In the genomic region with DNA sequence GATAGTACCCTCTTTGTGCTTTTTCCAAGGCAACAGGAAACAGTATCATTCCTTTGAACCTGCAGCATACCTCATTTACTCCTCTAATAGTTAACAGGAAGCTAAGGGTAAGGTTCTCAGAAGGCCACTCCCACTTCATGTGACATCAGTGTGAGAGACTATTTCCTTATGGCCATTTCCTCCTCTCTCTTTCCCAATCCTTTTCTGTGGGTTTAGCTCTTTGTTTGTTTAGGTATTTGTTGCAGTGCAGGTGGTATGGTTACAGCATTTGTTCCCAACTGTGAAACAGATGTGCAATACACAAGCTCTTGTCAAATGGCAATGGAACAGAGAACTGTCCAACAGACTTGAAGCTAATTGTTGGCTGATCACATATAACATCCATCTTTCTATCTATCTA, we compare ENCODE assay signal across 12 cellular contexts. TPM values are rescaled to one million over a fixed set of nuclear protein-coding genes. Genes with fewer than 3 reads are reported as not detected.
DNase-seq lines count a peak whose midpoint lies in the region; ATAC-seq and TF ChIP-seq lines count a peak whose summit lies in the region.
"Had no signal": no experiment of that assay in that cellular context is flagged by ENCODE, and none has a peak within 500 bp of the region (broad histone marks: within the 10 kb centered on the region; RNA-seq: fewer than 3 reads in every experiment).

No MANE protein-coding gene starts in this region.

- H2BK5ac ChIP-seq in mesenchymal stem cell (ENCODE audit: low read depth, low read length, poor library complexity, severe bottlenecking) = no peak overlapping the region

- H2BK15ac ChIP-seq in mesenchymal stem cell (ENCODE audit: low read depth, poor library complexity, severe bottlenecking) = no peak overlapping the region

- no peak overlapping the region for H3K23ac ChIP-seq in mesenchymal stem cell (ENCODE audit: low read length in 2 of 2)

- H3K4ac ChIP-seq in mesenchymal stem cell (ENCODE audit: low read depth in 1 of 2, low read length in 2 of 2) = no peak overlapping the region

- H3K36me3 ChIP-seq in Karpas-422 (ENCODE audit: insufficient read depth, low read length) = no peaks in the 10 kb centered on the region
- no peaks in the 10 kb centered on the region for H3K36me3 ChIP-seq in OCI-LY7 (ENCODE audit: insufficient read depth, low read length)
- no peaks in the 10 kb centered on the region for H3K36me3 ChIP-seq in mesenchymal stem cell (ENCODE audit: control insufficient read depth in 1 of 2, insufficient read depth in 2 of 2, low read depth in 1 of 2, low read length in 2 of 2)
- no peaks in the 10 kb centered on the region for H3K36me3 ChIP-seq in psoas muscle (ENCODE audit: insufficient read depth in 1 of 2, low read depth in 1 of 2)

- BruUV-seq in OCI-LY7 (replicated peaks; lab: Mats Ljungman, UMichigan) = no TSS peak

- intact Hi-C loops in OCI-LY7 (cut with micrococcal nuclease; ENCODE audit: unreplicated experiment) (no loop called here), psoas muscle (cut with DNase I) (no loop called here)

- H2BK12ac ChIP-seq in mesenchymal stem cell (ENCODE audit: low read length in 2 of 2) = no peak overlapping the region

- no peak overlapping the region for H3K4me3 ChIP-seq in Karpas-422 (ENCODE audit: low read length)
- no peak overlapping the region for H3K4me3 ChIP-seq in OCI-LY7 (ENCODE audit: low read depth, low read length, poor library complexity, severe bottlenecking)
- H3K4me3 ChIP-seq in mesenchymal stem cell (ENCODE audit: insufficient read depth in 1 of 2, low read depth in 1 of 2, low read length in 2 of 2) = no peak overlapping the region
- no peak overlapping the region for H3K4me3 ChIP-seq in psoas muscle
- H3K4me3 ChIP-seq: coronary artery had no signal

- POLR2A ChIA-PET in OCI-LY7 (lab: Charles Lee) = interaction anchor here (1.3 kb wide), 1 partner anchor 38 kb away, joined by 3 read pairs; no protein-coding TSS in a partner anchor

- H3K9ac ChIP-seq in Karpas-422 (ENCODE audit: low read length) (no peak overlapping the region), mesenchymal stem cell (ENCODE audit: low read length) (no peak overlapping the region)

- H3K4me1 ChIP-seq in Karpas-422 (ENCODE audit: low read length) (peaks cover 14% of the 10 kb centered on the region), OCI-LY7 (ENCODE audit: insufficient read depth, low read length, poor library complexity, severe bottlenecking) (peaks cover 4% of the 10 kb centered on the region), mesenchymal stem cell (ENCODE audit: control insufficient read depth, insufficient read depth, low read depth, low read length) (no peaks in the 10 kb centered on the region), psoas muscle (no peaks in the 10 kb centered on the region)

- H2AFZ ChIP-seq in Karpas-422 (ENCODE audit: low read length) = peak overlapping the region; percentile 52; the same call in 1 of the 2 replicates
- H2AFZ ChIP-seq in OCI-LY7 (ENCODE audit: low read length) = peak overlapping the region; percentile 9; the same call in 1 of the 2 replicates
- no peak overlapping the region for H2AFZ ChIP-seq in mesenchymal stem cell (ENCODE audit: low read depth, low read length)

- H2AK5ac ChIP-seq in mesenchymal stem cell (ENCODE audit: low read length, severe bottlenecking) = no peak overlapping the region

- H3K14ac ChIP-seq in mesenchymal stem cell (ENCODE audit: low read length in 2 of 2) = no peak overlapping the region

- ATAC-seq in GM21737 (IDR thresholded peaks at IDR 0.05; ENCODE audit: unreplicated experiment) (no peak), psoas muscle (no peak)
- ATAC-seq: natural killer cell had no signal

- peak; percentile 73 for DNase-seq in COLO668 (lab: John Stamatoyannopoulos, UW; ENCODE audit: unreplicated experiment)
- no peak for DNase-seq in Karpas-422
- DNase-seq in OCI-LY7 (ENCODE audit: low spot score) = no peak
- peak; percentile 42 for DNase-seq in left kidney (ENCODE audit: low read depth, low spot score)
- no peak for DNase-seq in D341Med (ENCODE audit: low spot score)
- DNase-seq in mesenchymal stem cell = no peak
- no peak for DNase-seq in psoas muscle
- DNase-seq: natural killer cell had no signal

- H3K4me2 ChIP-seq in Karpas-422 (ENCODE audit: low read depth, low read length, poor library complexity, severe bottlenecking) (no peak overlapping the region), OCI-LY7 (ENCODE audit: low read length) (no peak overlapping the region), mesenchymal stem cell (ENCODE audit: low read length, poor library complexity, severe bottlenecking) (no peak overlapping the region)

- H4K20me1 ChIP-seq in Karpas-422 (ENCODE audit: insufficient read depth, low read depth, low read length) (no peaks in the 10 kb centered on the region), OCI-LY7 (ENCODE audit: insufficient read depth, low read length) (no peaks in the 10 kb centered on the region)

- H4K8ac ChIP-seq in mesenchymal stem cell (ENCODE audit: low read length) = no peak overlapping the region

- no peak overlapping the region for H4K91ac ChIP-seq in mesenchymal stem cell (ENCODE audit: low read length)

- no peak overlapping the region for H3K18ac ChIP-seq in mesenchymal stem cell (ENCODE audit: low read depth in 1 of 2, low read length in 2 of 2)

- H3K27me3 ChIP-seq in Karpas-422 (ENCODE audit: low read length) = no peaks in the 10 kb centered on the region
- H3K27me3 ChIP-seq in mesenchymal stem cell (ENCODE audit: control insufficient read depth in 1 of 2, insufficient read depth in 1 of 2, low read length in 2 of 2) = no peaks in the 10 kb centered on the region
- no peaks in the 10 kb centered on the region for H3K27me3 ChIP-seq in psoas muscle (ENCODE audit: insufficient read depth in 3 of 3, low read length in 2 of 3)

- H2BK120ac ChIP-seq in mesenchymal stem cell (ENCODE audit: low read depth, low read length) = no peak overlapping the region

- no peaks in the 10 kb centered on the region for H3K79me1 ChIP-seq in mesenchymal stem cell (replicated peaks; ENCODE audit: low read length, poor library complexity, severe bottlenecking)

- H3K79me2 ChIP-seq in Karpas-422 (ENCODE audit: low read length) = no peaks in the 10 kb centered on the region
- H3K79me2 ChIP-seq in OCI-LY7 (ENCODE audit: insufficient read depth, low read depth, low read length) = no peaks in the 10 kb centered on the region

- no peak overlapping the region for H3K27ac ChIP-seq in Karpas-422 (ENCODE audit: low read length)
- no peak overlapping the region for H3K27ac ChIP-seq in OCI-LY7 (ENCODE audit: low read depth, low read length, poor library complexity, severe bottlenecking)
- H3K27ac ChIP-seq in mesenchymal stem cell (ENCODE audit: low read length, poor library complexity, severe bottlenecking) = no peak overlapping the region
- H3K27ac ChIP-seq in psoas muscle = no peak overlapping the region
- H3K27ac ChIP-seq: coronary artery had no signal

- CTCF ChIA-PET in OCI-LY7 (lab: Charles Lee; ENCODE audit: unreplicated experiment) = no interaction called here

- no peak for TF ChIP-seq CTCF in OCI-LY7 (conservative IDR thresholded peaks at IDR 0.05; ENCODE audit: low read length)
- no peak for TF ChIP-seq CTCF in psoas muscle (IDR thresholded peaks at IDR 0.05)

- H3K9me2 ChIP-seq in Karpas-422 (replicated peaks; ENCODE audit: insufficient read depth, low read length) (no peaks in the 10 kb centered on the region), OCI-LY7 (ENCODE audit: insufficient read depth, low read length) (no peaks in the 10 kb centered on the region)

- no peaks in the 10 kb centered on the region for H3K9me3 ChIP-seq in Karpas-422 (ENCODE audit: low read length)
- H3K9me3 ChIP-seq in OCI-LY7 (ENCODE audit: low read length) = no peaks in the 10 kb centered on the region
- H3K9me3 ChIP-seq in mesenchymal stem cell (ENCODE audit: control insufficient read depth, low read length) = no peaks in the 10 kb centered on the region
- H3K9me3 ChIP-seq in psoas muscle = no peaks in the 10 kb centered on the region

RNA-seq across cellular contexts. Expression of gene TMC5, which starts 14.7 kb away (rescaled TPM):
- total RNA-seq in Karpas-422 (2014; rRNA removed; shearing (Covaris generic); ENCODE audit: low replicate concordance) = not detected in 2 replicates
- total RNA-seq in OCI-LY7 (2014; rRNA removed; shearing (Covaris generic)) = not detected in 2 replicates
- total RNA-seq in OCI-LY7 (2022) (0.18 TPM in 1 of 2 replicates, not detected in the other), psoas muscle (not detected)
- 0.06 TPM for polyA plus RNA-seq in mesenchymal stem cell (2013, experiment 1 of 2)
- 0.01 TPM for polyA plus RNA-seq in mesenchymal stem cell (2013, experiment 2 of 2)
- polyA plus RNA-seq in psoas muscle = under 1 TPM in 2 of 3 donors, not detected in 1; 0.01 to 0.04 TPM
- total RNA-seq: glomerular endothelial cell, natural killer cell had no signal
- polyA plus RNA-seq: CD14-positive monocyte had no signal

Comparison
In these comparisons a context has a peak if more than half of its experiments do, and no peak if none do; other contexts are left out.
1. DNase-seq: peak in COLO668 (single experiment) and left kidney (single experiment); none in Karpas-422 (single experiment), OCI-LY7 (single experiment), D341Med (single experiment), mesenchymal stem cell (single experiment) and psoas muscle (0 of 2).